8 cellular contexts compared by ENCODE assay signal in the genomic region with DNA sequence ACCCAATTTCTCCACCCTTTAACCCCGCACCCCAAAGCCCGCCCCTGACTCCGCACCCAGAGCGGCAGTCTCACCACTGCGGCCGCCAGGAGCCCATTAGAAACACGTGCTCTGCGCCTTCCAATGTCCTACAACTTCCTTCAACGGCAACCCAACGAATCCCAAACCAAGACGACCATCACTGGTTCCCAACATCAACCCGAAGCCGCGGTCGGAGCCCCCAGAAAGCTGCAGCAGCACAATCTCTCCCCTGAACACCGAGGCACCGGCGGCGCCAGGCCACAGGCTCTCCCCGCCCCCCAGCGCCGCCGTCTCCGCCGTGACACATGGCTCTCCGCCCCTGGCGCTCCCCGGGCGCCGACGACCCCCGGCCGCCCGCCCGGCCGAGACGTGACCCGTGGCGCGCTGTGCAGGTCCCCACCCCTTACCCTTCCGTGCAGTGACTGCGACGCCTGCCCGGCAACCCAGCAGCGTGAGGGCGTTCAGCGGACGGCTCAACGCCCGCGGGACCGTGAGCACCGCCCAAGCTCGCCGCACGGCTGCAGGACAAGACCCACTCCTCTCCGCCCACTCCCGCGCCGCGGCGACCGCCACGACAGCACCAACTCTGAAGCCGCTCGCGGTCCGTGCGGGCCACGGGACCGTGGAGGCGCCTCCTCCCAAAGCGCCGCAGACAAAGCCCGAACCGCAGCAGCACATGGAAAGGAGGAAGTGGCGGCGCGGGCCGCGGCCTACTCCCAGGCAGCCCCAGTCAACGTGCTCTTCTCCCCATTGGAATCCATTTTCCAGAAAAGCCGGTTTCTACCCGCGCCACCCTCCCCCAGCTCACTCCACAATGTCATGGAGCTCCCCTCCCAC. TPM values are rescaled to one million over a fixed set of nuclear protein-coding genes. Genes with fewer than 3 reads are reported as not detected.
DNase-seq lines count a peak whose midpoint lies in the region; ATAC-seq and TF ChIP-seq lines count a peak whose summit lies in the region.

No MANE protein-coding gene starts in this region.

- H2AFZ ChIP-seq in neuronal stem cell (ENCODE audit: low read length): peak overlapping the region; percentile 99

- no peaks in the 10 kb centered on the region for H3K27me3 ChIP-seq in RWPE2 (ENCODE audit: insufficient read depth, poor library complexity, severe bottlenecking)
- no peaks in the 10 kb centered on the region for H3K27me3 ChIP-seq in neuronal stem cell (ENCODE audit: control insufficient read depth in 3 of 3, insufficient read depth in 3 of 3, low read depth in 1 of 3, low read length in 3 of 3)

- peak overlapping the region; percentile 100 for H3K18ac ChIP-seq in neuronal stem cell (ENCODE audit: low read length)

- peak overlapping the region; percentile 65 for H4K8ac ChIP-seq in neuronal stem cell (ENCODE audit: low read depth, low read length)

- ATAC-seq in RWPE2 (ENCODE audit: low read depth) (no peak), HG02981 (IDR thresholded peaks at IDR 0.05; ENCODE audit: unreplicated experiment) (no peak)

- peak overlapping the region; percentile 79 for H4K91ac ChIP-seq in neuronal stem cell (ENCODE audit: low read depth, low read length, poor library complexity)

- CTCF ChIA-PET in HEK293 (lab: Yijun Ruan, JAX): interaction anchor here (0.7 to 2.9 kb wide), 5 partner anchors 10 to 72 kb away, joined by 3 to 13 read pairs (median 3); no protein-coding TSS in a partner anchor

- peaks cover 27 to 45% of the 10 kb centered on the region in 2 experiments for H3K36me3 ChIP-seq in HEK293 (ENCODE audit: control insufficient read depth in 2 of 2, insufficient read depth in 1 of 2, low read length in 2 of 2)
- peaks cover 46% of the 10 kb centered on the region for H3K36me3 ChIP-seq in RWPE2 (ENCODE audit: low read depth)
- peaks cover 11 to 44% of the 10 kb centered on the region in 2 donors for H3K36me3 ChIP-seq in neuronal stem cell (replicated peaks in 1 of 2; ENCODE audit: control insufficient read depth in 2 of 2, insufficient read depth in 2 of 2, low read length in 2 of 2)

- peak overlapping the region; percentile 99 for H3K14ac ChIP-seq in neuronal stem cell (ENCODE audit: low read length)

- H2BK12ac ChIP-seq in neuronal stem cell (ENCODE audit: low read length): peak overlapping the region; percentile 10

- peak; percentile 46 for DNase-seq in AG20443 (ENCODE audit: low spot score)
- peak; percentile 69 for DNase-seq in RWPE2 (ENCODE audit: low spot score)
- peak; percentile 34 to 53 (median 46) for DNase-seq in activated naive CD4-positive, alpha-beta T cell (lab: John Stamatoyannopoulos, UW)
- peak; percentile 41 for DNase-seq in foreskin melanocyte
- DNase-seq in neuronal stem cell (ENCODE audit: low spot score): peak; percentile 17
- DNase-seq in stromal cell of bone marrow (ENCODE audit: low read depth): peak; percentile 33

- H3K9me3 ChIP-seq in HEK293 (ENCODE audit: control insufficient read depth, insufficient read depth, low read depth, low read length): no peaks in the 10 kb centered on the region
- no peaks in the 10 kb centered on the region for H3K9me3 ChIP-seq in RWPE2 (ENCODE audit: severe bottlenecking)
- H3K9me3 ChIP-seq in neuronal stem cell (replicated peaks in 1 of 2; ENCODE audit: control insufficient read depth in 2 of 2, insufficient read depth in 1 of 2, low read depth in 1 of 2, low read length in 2 of 2): peaks cover 0 to 11% of the 10 kb centered on the region in 2 donors

- peaks cover 3% of the 10 kb centered on the region; the same call in 1 of the 2 replicates for H3K4me1 ChIP-seq in HEK293 (ENCODE audit: control insufficient read depth, insufficient read depth, low read length)
- H3K4me1 ChIP-seq in RWPE2 (ENCODE audit: insufficient read depth, poor library complexity, severe bottlenecking): peaks cover 26% of the 10 kb centered on the region
- H3K4me1 ChIP-seq in neuronal stem cell (ENCODE audit: control insufficient read depth in 2 of 2, insufficient read depth in 1 of 2, low read depth in 1 of 2, low read length in 2 of 2): peaks cover 5% of the 10 kb centered on the region in 2 donors

- peak overlapping the region; percentile 97 for H2BK120ac ChIP-seq in neuronal stem cell (ENCODE audit: low read depth, low read length)

- POLR2A ChIA-PET in HEK293 (lab: Yijun Ruan, JAX): interaction anchor here (0.5 to 9.8 kb wide), 23 partner anchors 12 to 877 kb away, joined by 3 to 510 read pairs (median 5); a partner anchor contains a TSS

- WGBS in neuronal stem cell (ENCODE audit: extremely low coverage in 2 of 2, insufficient read length in 2 of 2, insufficient replicate concordance in 1 of 2), 2 donors: no CpG with 5 or more reads among the region's 85 CpGs

- H3K4me3 ChIP-seq in HEK293 (ENCODE audit: low read depth, low read length) (peak overlapping the region; percentile 79), RWPE2 (ENCODE audit: severe bottlenecking) (peak overlapping the region; percentile 94), neuronal stem cell (ENCODE audit: low read length in 2 of 2) (peak overlapping the region; percentile 97 to 100)

- H3K27ac ChIP-seq in HEK293 (ENCODE audit: extremely low read depth, low read depth, low read length): peak overlapping the region; percentile 98
- H3K27ac ChIP-seq in RWPE2 (ENCODE audit: poor library complexity, severe bottlenecking): peak overlapping the region; percentile 92
- peak overlapping the region; percentile 100 for H3K27ac ChIP-seq in neuronal stem cell (replicated peaks; ENCODE audit: low read length)

- H3K23ac ChIP-seq in neuronal stem cell (ENCODE audit: low read depth, low read length, poor library complexity): peak overlapping the region; percentile 100

- H3K4ac ChIP-seq in neuronal stem cell (ENCODE audit: low read length): peak overlapping the region; percentile 98

- peak overlapping the region; percentile 49 for H3K4me2 ChIP-seq in neuronal stem cell (ENCODE audit: insufficient read depth, low read length, poor library complexity, severe bottlenecking)

- peak overlapping the region; percentile 99 for H2BK5ac ChIP-seq in neuronal stem cell (ENCODE audit: low read length)

- peak overlapping the region; percentile 100 for H3K9ac ChIP-seq in neuronal stem cell (ENCODE audit: low read depth, low read length, poor library complexity)

- H2AK5ac ChIP-seq in neuronal stem cell (ENCODE audit: low read depth, low read length): peak overlapping the region; percentile 97

- H3K79me1 ChIP-seq in neuronal stem cell (ENCODE audit: low read depth, low read length): peaks cover 5% of the 10 kb centered on the region

- TF ChIP-seq CTCF in HEK293 (tag by site-specific recombination; IDR thresholded peaks at IDR 0.05) (peak; percentile 32; the same call in 1 of the 2 replicates), RWPE2 (IDR thresholded peaks at IDR 0.05; ENCODE audit: poor library complexity, severe bottlenecking) (no peak)

- peak overlapping the region; percentile 85 for H2BK15ac ChIP-seq in neuronal stem cell (ENCODE audit: low read length)

TF ChIP-seq in HEK293, 187 proteins besides CTCF, POLR2A, EP300 and RAD21 (continues in another document):
- TF ChIP-seq, protein P1, sequence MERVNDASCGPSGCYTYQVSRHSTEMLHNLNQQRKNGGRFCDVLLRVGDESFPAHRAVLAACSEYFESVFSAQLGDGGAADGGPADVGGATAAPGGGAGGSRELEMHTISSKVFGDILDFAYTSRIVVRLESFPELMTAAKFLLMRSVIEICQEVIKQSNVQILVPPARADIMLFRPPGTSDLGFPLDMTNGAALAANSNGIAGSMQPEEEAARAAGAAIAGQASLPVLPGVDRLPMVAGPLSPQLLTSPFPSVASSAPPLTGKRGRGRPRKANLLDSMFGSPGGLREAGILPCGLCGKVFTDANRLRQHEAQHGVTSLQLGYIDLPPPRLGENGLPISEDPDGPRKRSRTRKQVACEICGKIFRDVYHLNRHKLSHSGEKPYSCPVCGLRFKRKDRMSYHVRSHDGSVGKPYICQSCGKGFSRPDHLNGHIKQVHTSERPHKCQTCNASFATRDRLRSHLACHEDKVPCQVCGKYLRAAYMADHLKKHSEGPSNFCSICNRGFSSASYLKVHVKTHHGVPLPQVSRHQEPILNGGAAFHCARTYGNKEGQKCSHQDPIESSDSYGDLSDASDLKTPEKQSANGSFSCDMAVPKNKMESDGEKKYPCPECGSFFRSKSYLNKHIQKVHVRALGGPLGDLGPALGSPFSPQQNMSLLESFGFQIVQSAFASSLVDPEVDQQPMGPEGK (tag by site-specific recombination; IDR thresholded peaks at IDR 0.05): peak; percentile 27; the same call in 1 of the 2 replicates
- TF ChIP-seq KLF8 (tag by site-specific recombination; IDR thresholded peaks at IDR 0.05) (0 out of 2 replicates have a peak, but pooled peaks have one; percentile 29), HOXA7 (CRISPR knock-in tag; IDR thresholded peaks at IDR 0.05; ENCODE audit: borderline replicate concordance) (0 out of 2 replicates have a peak, but pooled peaks have one; percentile 35)
- TF ChIP-seq, protein P2, sequence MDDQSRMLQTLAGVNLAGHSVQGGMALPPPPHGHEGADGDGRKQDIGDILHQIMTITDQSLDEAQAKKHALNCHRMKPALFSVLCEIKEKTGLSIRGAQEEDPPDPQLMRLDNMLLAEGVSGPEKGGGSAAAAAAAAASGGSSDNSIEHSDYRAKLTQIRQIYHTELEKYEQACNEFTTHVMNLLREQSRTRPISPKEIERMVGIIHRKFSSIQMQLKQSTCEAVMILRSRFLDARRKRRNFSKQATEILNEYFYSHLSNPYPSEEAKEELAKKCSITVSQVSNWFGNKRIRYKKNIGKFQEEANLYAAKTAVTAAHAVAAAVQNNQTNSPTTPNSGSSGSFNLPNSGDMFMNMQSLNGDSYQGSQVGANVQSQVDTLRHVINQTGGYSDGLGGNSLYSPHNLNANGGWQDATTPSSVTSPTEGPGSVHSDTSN (CRISPR knock-in tag; IDR thresholded peaks at IDR 0.05): peak; percentile 82
- TF ChIP-seq, protein P3, sequence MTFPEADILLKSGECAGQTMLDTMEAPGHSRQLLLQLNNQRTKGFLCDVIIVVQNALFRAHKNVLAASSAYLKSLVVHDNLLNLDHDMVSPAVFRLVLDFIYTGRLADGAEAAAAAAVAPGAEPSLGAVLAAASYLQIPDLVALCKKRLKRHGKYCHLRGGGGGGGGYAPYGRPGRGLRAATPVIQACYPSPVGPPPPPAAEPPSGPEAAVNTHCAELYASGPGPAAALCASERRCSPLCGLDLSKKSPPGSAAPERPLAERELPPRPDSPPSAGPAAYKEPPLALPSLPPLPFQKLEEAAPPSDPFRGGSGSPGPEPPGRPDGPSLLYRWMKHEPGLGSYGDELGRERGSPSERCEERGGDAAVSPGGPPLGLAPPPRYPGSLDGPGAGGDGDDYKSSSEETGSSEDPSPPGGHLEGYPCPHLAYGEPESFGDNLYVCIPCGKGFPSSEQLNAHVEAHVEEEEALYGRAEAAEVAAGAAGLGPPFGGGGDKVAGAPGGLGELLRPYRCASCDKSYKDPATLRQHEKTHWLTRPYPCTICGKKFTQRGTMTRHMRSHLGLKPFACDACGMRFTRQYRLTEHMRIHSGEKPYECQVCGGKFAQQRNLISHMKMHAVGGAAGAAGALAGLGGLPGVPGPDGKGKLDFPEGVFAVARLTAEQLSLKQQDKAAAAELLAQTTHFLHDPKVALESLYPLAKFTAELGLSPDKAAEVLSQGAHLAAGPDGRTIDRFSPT (tag by site-specific recombination; IDR thresholded peaks at IDR 0.05): no peak

RNA-seq across cellular contexts. Expression of a gene that starts 0.5 kb away (rescaled TPM):
- 77.6 TPM for polyA plus RNA-seq in neuronal stem cell (2013, experiment 1 of 2)
- polyA plus RNA-seq in neuronal stem cell (2013, experiment 2 of 2): 75.4 TPM

RNA-seq across cellular contexts. Expression of a gene that starts 48.5 kb away (rescaled TPM):
- polyA plus RNA-seq in neuronal stem cell (2013, experiment 1 of 2): 23.7 TPM
- polyA plus RNA-seq in neuronal stem cell (2013, experiment 2 of 2): 25.1 TPM

Comparison
In these comparisons a context has a peak if more than half of its experiments do, and no peak if none do; other contexts are left out.
1. DNase-seq: peak in every context shown above with its lines; median percentile 69 in RWPE2; 46 in activated naive CD4-positive, alpha-beta T cell; 46 in AG20443; 41 in foreskin melanocyte; 33 in stromal cell of bone marrow; 17 in neuronal stem cell.